Comparison of ENCODE assay signal across 8 cellular contexts in the genomic region with DNA sequence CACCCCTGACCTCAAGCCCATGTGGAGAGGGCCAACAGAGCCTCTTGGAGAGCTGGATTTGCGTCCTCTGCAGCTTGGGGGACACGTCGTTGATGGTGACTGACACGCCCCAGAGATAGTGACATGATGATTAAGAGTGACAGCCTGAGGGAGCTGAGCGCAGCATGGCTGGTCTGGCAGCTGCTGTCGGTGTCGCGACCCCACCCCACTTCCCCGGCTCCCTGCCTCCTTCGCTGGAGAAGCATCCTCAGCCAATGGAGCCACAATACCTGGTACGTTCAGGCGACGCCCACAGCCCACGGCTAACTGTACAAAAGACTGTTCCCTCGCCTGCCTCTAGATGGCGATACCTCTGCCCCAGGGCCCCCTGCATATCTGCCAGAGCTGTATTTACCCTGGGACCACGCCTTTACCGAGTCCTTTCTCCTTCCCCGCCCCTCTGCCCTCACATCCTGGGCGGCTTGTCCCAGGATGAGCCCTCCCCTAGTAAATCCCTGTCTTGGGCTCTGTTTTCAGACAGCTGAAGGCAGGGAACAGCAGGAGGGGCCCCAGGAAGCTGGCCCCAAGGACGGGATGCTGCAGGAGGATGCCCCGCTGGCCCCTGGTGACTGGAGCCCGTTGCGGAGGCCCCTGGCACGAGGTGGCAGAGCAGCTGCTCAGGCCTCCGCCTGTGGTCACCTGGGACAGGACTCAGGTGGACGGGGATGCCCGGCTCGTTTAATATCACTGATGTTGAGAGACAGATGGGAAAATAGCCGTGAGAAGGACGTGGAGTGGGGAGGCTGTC.
DNase-seq lines count a peak whose midpoint lies in the region; ATAC-seq and TF ChIP-seq lines count a peak whose summit lies in the region.

No MANE protein-coding gene starts in this region.

- ATAC-seq in HG02885 (IDR thresholded peaks at IDR 0.05; ENCODE audit: poor library complexity, unreplicated experiment) (peak; percentile 63), GM19023 (IDR thresholded peaks at IDR 0.05; ENCODE audit: unreplicated experiment) (no peak)

- TF ChIP-seq CTCF in lower leg skin (IDR thresholded peaks at IDR 0.05), result no peak

- TF ChIP-seq POLR2A in lower leg skin (IDR thresholded peaks at IDR 0.05), result no peak

- no peak overlapping the region for H3K4me3 ChIP-seq in lower leg skin (ENCODE audit: low read depth, poor library complexity, severe bottlenecking)

- WGBS in lower leg skin, 2 donors, result 23 to 24% methylated on average over 24 to 31 of the region's 31 CpGs

- intact Hi-C loops in lower leg skin (cut with DNase I; ENCODE audit: low total_unique reads), result no loop called here

- DNase-seq in DMS114 treated with DMSO at 0.1 percent for 48 hours (lab: John Stamatoyannopoulos, UW; ENCODE audit: unreplicated experiment) (peak; percentile 82), NCI-H524 treated with DMSO at 0.1 percent for 48 hours (lab: John Stamatoyannopoulos, UW) (peak; percentile 40), dermis microvascular lymphatic vessel endothelial cell (ENCODE audit: low read depth in 2 of 2) (peak; percentile 10 to 56), lower leg skin (ENCODE audit: low spot score in 2 of 2) (peak; percentile 31 to 88)
- peak; percentile 50 to 65 for DNase-seq in activated CD4-positive, alpha-beta T cell treated with anti-CD3 and anti-CD28 coated beads, Interleukin-2, amount 50 U/mL, for 24 hours (ENCODE audit: low read depth in 1 of 2, low spot score in 1 of 2)
- DNase-seq in stimulated activated CD4-positive, alpha-beta T cell treated with anti-CD3 and anti-CD28 coated beads, TNF-alpha, amount 100 ng/mL, for 1 hour (ENCODE audit: low read depth in 3 of 3, low spot score in 1 of 3), result peak; percentile 24 to 55 (median 40)
